Comparison of ENCODE assay signal across 8 cellular contexts in the genomic region with DNA sequence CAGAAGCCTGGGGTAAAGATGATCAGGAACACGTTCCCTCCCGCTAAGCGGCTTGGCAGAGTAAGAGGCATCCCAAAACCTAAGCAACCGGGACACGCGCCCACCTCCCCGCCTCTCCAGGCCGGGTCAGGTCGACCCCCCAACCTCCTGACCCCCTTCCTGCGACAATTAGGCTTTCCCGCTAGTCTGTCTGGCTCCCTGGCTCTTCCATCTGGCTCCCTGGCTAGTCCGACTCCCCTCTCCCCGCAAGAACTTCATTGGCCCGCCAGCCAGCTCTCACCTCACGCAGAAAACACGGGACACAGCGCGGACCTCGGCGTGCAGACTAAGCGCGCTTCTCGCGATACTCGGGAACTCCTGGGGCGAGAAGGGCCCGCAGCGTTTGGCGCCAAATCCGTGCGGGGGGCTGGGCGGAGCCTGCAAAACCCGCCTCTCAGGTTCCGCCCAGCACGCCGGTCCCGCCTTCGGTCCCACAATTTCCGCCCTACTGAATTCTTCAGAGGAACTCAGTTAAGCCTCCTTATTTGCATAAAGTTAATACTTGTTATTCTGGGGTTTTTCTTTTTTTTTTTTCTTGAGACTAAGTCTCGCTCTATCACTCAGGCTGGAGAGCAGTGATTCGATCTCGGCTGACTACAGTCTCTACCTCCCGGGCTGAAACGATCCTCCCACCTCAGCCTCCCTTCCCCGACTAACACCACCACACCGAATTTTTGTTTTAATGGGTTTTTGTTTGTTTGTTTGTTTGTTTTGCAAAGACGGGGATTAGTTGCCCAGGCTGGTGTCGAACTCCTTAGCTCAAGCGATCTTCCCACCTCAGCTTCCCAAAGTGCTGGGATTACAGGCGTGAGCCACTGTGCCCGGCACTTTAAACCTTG. TPM values are rescaled to one million over a fixed set of nuclear protein-coding genes. Genes with fewer than 3 reads are reported as not detected.
A peak's percentile ranks its signal among the peaks of the same experiment; 100 is the strongest.
DNase-seq lines count a peak whose midpoint lies in the region; ATAC-seq, FAIRE-seq and TF ChIP-seq lines count a peak whose summit lies in the region.

Gene TIPIN (minus strand): TSS at position 327 of the 878 bp plus-strand sequence. CDS start 3,738 bp downstream, outside the sequence.

- TF ChIP-seq RAD21 in H1 (IDR thresholded peaks at IDR 0.05 in 1 of 2, conservative IDR thresholded peaks at IDR 0.05 in 1 of 2; ENCODE audit: low read depth in 2 of 2, low read length in 2 of 2) = no peak

- peak within 1 kb of the TSS; percentile 95 for H3K18ac ChIP-seq in H1 (ENCODE audit: extremely low read depth, low read length)

- H3K4me3 Mint-ChIP-seq in Caco-2 (ENCODE audit: unreplicated experiment) = peak within 1 kb of the TSS; percentile 95
- peak within 1 kb of the TSS; percentile 96 for H3K4me3 Mint-ChIP-seq in memory B cell

- H3K4me3 ChIP-seq in Caco-2 (ENCODE audit: low read depth, low read length) = peak within 1 kb of the TSS; percentile 97
- H3K4me3 ChIP-seq in H1 (ENCODE audit: extremely low read depth in 1 of 4, insufficient read depth in 2 of 4, low read depth in 3 of 4, low read length in 4 of 4) = peak within 1 kb of the TSS; percentile 72 to 87 (median 82)

- H3K56ac ChIP-seq in H1 (replicated peaks; ENCODE audit: insufficient read length, low read depth, low read length) = peak within 1 kb of the TSS; percentile 95

- H3K23me2 ChIP-seq in H1 (ENCODE audit: low read depth, low read length) = peaks cover 4% of the 10 kb centered on the region

- H3K4ac ChIP-seq in H1 (replicated peaks; ENCODE audit: insufficient read length, low read depth, low read length) = no peak within 1 kb of the TSS

- H3K4me1 ChIP-seq in Caco-2 (0 out of 2 replicates have a peak, but pooled peaks cover 5% of the 10 kb centered on the region), H1 (replicated peaks in 1 of 4; ENCODE audit: control insufficient read depth in 3 of 4, insufficient read depth in 4 of 4, low read length in 3 of 4) (peaks cover 0 to 7% (median 3%) of the 10 kb centered on the region in 4 experiments; a peak in 5 of 7 replicates)

- H2BK20ac ChIP-seq in H1 (ENCODE audit: low read length) = no peak within 1 kb of the TSS

- H2AFZ ChIP-seq in H1 (ENCODE audit: low read length) = peak within 1 kb of the TSS; percentile 61

- BruUV-seq in Caco-2 (replicated peaks; lab: Mats Ljungman, UMichigan) = no TSS peak

- no peaks in the 10 kb centered on the region for H4K20me1 ChIP-seq in H1 (replicated peaks in 1 of 2; ENCODE audit: control insufficient read depth in 1 of 2, insufficient read depth in 2 of 2, low read length in 2 of 2)

- H3K4me1 Mint-ChIP-seq in Caco-2 (ENCODE audit: low read depth, unreplicated experiment) = peaks cover 9% of the 10 kb centered on the region
- peaks cover 17% of the 10 kb centered on the region for H3K4me1 Mint-ChIP-seq in memory B cell

- DNase-seq in Caco-2 = peak; percentile 96
- DNase-seq in HTR-8/SVneo (ENCODE audit: insufficient read length, low spot score) = peak; percentile 93
- peak; percentile 97 for DNase-seq in NOMO-1 treated with DMSO at 0.1 percent for 48 hours (lab: John Stamatoyannopoulos, UW; ENCODE audit: unreplicated experiment)
- DNase-seq in activated CD8-positive, alpha-beta memory T cell treated with anti-CD3 and anti-CD28 coated beads for 4 hours (ENCODE audit: low read depth in 2 of 2) = peak; percentile 87 to 95
- peak; percentile 84 to 96 for DNase-seq in H1 (ENCODE audit: low read depth in 1 of 2, low spot score in 2 of 2)
- DNase-seq in memory B cell (ENCODE audit: low spot score in 2 of 2) = peak; percentile 93
- DNase-seq in stimulated activated CD8-positive, alpha-beta memory T cell treated with anti-CD3 and anti-CD28 coated beads, Interleukin-12 subunit alpha, Interleukin-12 subunit beta, amount 100 ng/mL, for 1 hour (ENCODE audit: low read depth) = peak; percentile 94

- H3K36me3 Mint-ChIP-seq in Caco-2 (ENCODE audit: insufficient read depth, unreplicated experiment) (peaks cover 33% of the 10 kb centered on the region), memory B cell (peaks cover 9% of the 10 kb centered on the region)

- H2BK120ac ChIP-seq in H1 (replicated peaks; ENCODE audit: low read depth, low read length) = peak within 1 kb of the TSS; percentile 34

- no peak for TF ChIP-seq EP300 in H1 (IDR thresholded peaks at IDR 0.05; ENCODE audit: borderline replicate concordance in 1 of 2, low read depth in 2 of 2, low read length in 2 of 2)

- no peak within 1 kb of the TSS for H3K14ac ChIP-seq in H1 (ENCODE audit: insufficient read length)

- peak within 1 kb of the TSS; percentile 91 for H4K5ac ChIP-seq in H1 (ENCODE audit: insufficient read length, low read depth, low read length)

- POLR2A ChIA-PET in Caco-2 (lab: Charles Lee) = interaction anchor here (0.6 to 1.3 kb wide), 6 partner anchors 8 to 106 kb away, joined by 3 to 12 read pairs (median 5); partner anchors contain the start of gene MAP2K1
- POLR2A ChIA-PET in H1 (lab: Charles Lee; ENCODE audit: partially characterized antibody) = interaction anchor here (0.6 to 2.5 kb wide), 8 partner anchors 15 to 149 kb away, joined by 3 to 12 read pairs (median 3); partner anchors contain the start of genes MAP2K1, RPL4 and ZWILCH

- H4K91ac ChIP-seq in H1 (replicated peaks; ENCODE audit: insufficient read length, low read length) = peak within 1 kb of the TSS; percentile 49

- no peaks in the 10 kb centered on the region; the same call in 1 of the 2 replicates for H3K79me1 ChIP-seq in H1 (ENCODE audit: low read depth, low read length)

- peak within 1 kb of the TSS; percentile 89 to 97 (median 95) for H3K9ac ChIP-seq in H1 (replicated peaks in 1 of 4; ENCODE audit: extremely low read depth in 1 of 4, low read depth in 3 of 4, low read length in 3 of 4)

- ATAC-seq in GM21381 (IDR thresholded peaks at IDR 0.05; ENCODE audit: unreplicated experiment) = peak; percentile 96
- ATAC-seq in memory B cell (ENCODE audit: low read depth) = peak; percentile 93

- no peak for TF ChIP-seq CTCF in Caco-2 (IDR thresholded peaks at IDR 0.05; ENCODE audit: insufficient read depth in 1 of 2, low read depth in 1 of 2, low read length in 1 of 2, severe bottlenecking in 1 of 2, unreplicated experiment in 1 of 2)
- TF ChIP-seq CTCF in H1 (IDR thresholded peaks at IDR 0.05; ENCODE audit: control extremely low read depth in 1 of 3, insufficient read depth in 1 of 3, low read depth in 1 of 3, low read length in 3 of 3) = no peak

- FAIRE-seq in HTR-8/SVneo (lab: Jason Lieb, UNC) (no peak), H1 (lab: Jason Lieb, UNC) (no peak)

- WGBS in H1 (ENCODE audit: extremely low coverage in 1 of 2, insufficient coverage in 1 of 2, insufficient read length in 1 of 2, insufficient replicate concordance in 2 of 2, low coverage in 1 of 2, low lambda C conversion rate in 2 of 2, missing lambda C conversion rate in 1 of 2), 2 experiments = 19% methylated on average over 48 of the region's 51 CpGs; no CpG with 5 or more reads in 1 of the 2 experiments

- H2BK15ac ChIP-seq in H1 (ENCODE audit: low read length) = peak within 1 kb of the TSS; percentile 13; the same call in 1 of the 2 replicates

- no peaks in the 10 kb centered on the region for H3K9me3 Mint-ChIP-seq in Caco-2 (ENCODE audit: unreplicated experiment)
- no peaks in the 10 kb centered on the region for H3K9me3 Mint-ChIP-seq in memory B cell

- H3K27ac Mint-ChIP-seq in Caco-2 (ENCODE audit: unreplicated experiment) (peak within 1 kb of the TSS; percentile 99), memory B cell (peak within 1 kb of the TSS; percentile 95)

- CTCF ChIA-PET in Caco-2 (lab: Charles Lee) (interaction anchor here (0.7 to 1.1 kb wide), 2 partner anchors 30 to 71 kb away, joined by 3 to 5 read pairs; partner anchors contain the start of gene MAP2K1), H1 (lab: Charles Lee; ENCODE audit: partially characterized antibody) (interaction anchor here (0.6 to 0.8 kb wide), 2 partner anchors 113 to 1791 kb away, joined by 3 read pairs; no protein-coding TSS in a partner anchor)

- peak within 1 kb of the TSS; percentile 78; the same call in 1 of the 2 replicates for H2BK12ac ChIP-seq in H1 (ENCODE audit: low read depth, low read length)

- peak in 1 of 2 experiments; percentile 90; a peak in 2 of 3 replicates for TF ChIP-seq POLR2A in H1 (IDR thresholded peaks at IDR 0.05; ENCODE audit: control extremely low read depth in 1 of 2, low read depth in 2 of 2, low read length in 2 of 2)

- H3K79me2 ChIP-seq in H1 (ENCODE audit: control insufficient read depth in 1 of 2, insufficient read depth in 2 of 2, low read length in 2 of 2) = peaks cover 0 to 22% of the 10 kb centered on the region in 2 experiments; a peak in 2 of 4 replicates

- peak within 1 kb of the TSS; percentile 96 for H4K8ac ChIP-seq in H1 (ENCODE audit: extremely low read depth, insufficient read depth, low read length)

- H3K27me3 ChIP-seq in Caco-2 (replicated peaks; ENCODE audit: control insufficient read depth, insufficient read depth, low read length) (no peaks in the 10 kb centered on the region), H1 (replicated peaks in 1 of 4; ENCODE audit: control insufficient read depth in 3 of 4, extremely low read depth in 1 of 4, insufficient read depth in 3 of 4, low read length in 3 of 4) (no peaks in the 10 kb centered on the region)

- H2AK5ac ChIP-seq in H1 (ENCODE audit: low read depth, low read length) = 0 out of 2 replicates have a peak within 1 kb of the TSS, but pooled peaks have one; percentile 67

- intact Hi-C loops in Caco-2 (cut with micrococcal nuclease; ENCODE audit: unreplicated experiment) = loop anchor here (2.0 kb wide), 3 partner anchors 30 to 148 kb away; partner anchors contain the start of genes MAP2K1, RPL4, SNAPC5 and ZWILCH

- H3K9me3 ChIP-seq in Caco-2 = no peaks in the 10 kb centered on the region
- no peaks in the 10 kb centered on the region for H3K9me3 ChIP-seq in H1 (ENCODE audit: insufficient read depth in 2 of 2, low read depth in 1 of 2, low read length in 1 of 2)

- H3K23ac ChIP-seq in H1 (ENCODE audit: insufficient read length) = no peak within 1 kb of the TSS

- H2BK5ac ChIP-seq in H1 (ENCODE audit: low read depth, low read length) = peak within 1 kb of the TSS; percentile 58

- peak within 1 kb of the TSS; percentile 78 for H3K27ac ChIP-seq in H1 (ENCODE audit: low read depth, low read length)

- H3K27me3 Mint-ChIP-seq in Caco-2 (ENCODE audit: insufficient read depth, unreplicated experiment) (no peaks in the 10 kb centered on the region), memory B cell (no peaks in the 10 kb centered on the region)

- no peaks in the 10 kb centered on the region for H3K36me3 ChIP-seq in Caco-2 (ENCODE audit: control insufficient read depth, insufficient read depth, low read length)
- peaks cover 0 to 14% (median 5%) of the 10 kb centered on the region in 4 experiments; a peak in 4 of 8 replicates for H3K36me3 ChIP-seq in H1 (ENCODE audit: control insufficient read depth in 2 of 4, insufficient read depth in 4 of 4, low read length in 3 of 4)

- peak within 1 kb of the TSS; percentile 91 to 92 for H3K4me2 ChIP-seq in H1 (ENCODE audit: insufficient read depth in 1 of 2, low read depth in 2 of 2, low read length in 2 of 2)

RNA-seq across cellular contexts. Expression of gene TIPIN, which starts in this region (rescaled TPM):
- 22.8 and 28.0 TPM in 2 replicates for total RNA-seq in Caco-2 (2022)
- total RNA-seq in H1 (2021; fragmentation: NEBNext Ultra II Directional; extraction: Animal tissue kit (Norgen Biotek cat#: 25700)) = 23.5 and 24.7 TPM in 2 replicates
- 8.2 and 8.5 TPM in 2 replicates for polyA plus RNA-seq in H1 (2011; rRNA removed)
- 11.6 TPM for polyA plus RNA-seq in H1 (2011; cell fraction: cytosol; rRNA removed)
- 4.8 TPM for polyA plus RNA-seq in H1 (2011; cell fraction: nucleus; rRNA removed)
- 19.4 to 33.9 TPM (median 21.1 TPM) in 4 replicates for polyA plus RNA-seq in H1 (2012, experiment 1 of 2)
- 4.0 TPM for polyA plus RNA-seq in H1 (2012, experiment 2 of 2)
- polyA plus RNA-seq in H1 (2013, experiment 1 of 2) = 19.7 TPM
- polyA plus RNA-seq in H1 (2013, experiment 2 of 2) = 19.7 TPM
- 5.9 and 8.6 TPM in 2 replicates for polyA minus RNA-seq in H1 (2011; rRNA and poly(A)+ RNA removed)
- 10.9 TPM for polyA minus RNA-seq in H1 (2011; cell fraction: cytosol; rRNA and poly(A)+ RNA removed)
- 8.7 TPM for polyA minus RNA-seq in H1 (2011; cell fraction: nucleus; rRNA and poly(A)+ RNA removed)

Comparison
In these comparisons a context has a peak if more than half of its experiments do, and no peak if none do; other contexts are left out.
1. Peak in every context shown above with its lines: DNase-seq, ATAC-seq, H3K4me3 ChIP-seq and H3K27ac ChIP-seq.